30 cellular contexts compared by ENCODE assay signal in the genomic region with DNA sequence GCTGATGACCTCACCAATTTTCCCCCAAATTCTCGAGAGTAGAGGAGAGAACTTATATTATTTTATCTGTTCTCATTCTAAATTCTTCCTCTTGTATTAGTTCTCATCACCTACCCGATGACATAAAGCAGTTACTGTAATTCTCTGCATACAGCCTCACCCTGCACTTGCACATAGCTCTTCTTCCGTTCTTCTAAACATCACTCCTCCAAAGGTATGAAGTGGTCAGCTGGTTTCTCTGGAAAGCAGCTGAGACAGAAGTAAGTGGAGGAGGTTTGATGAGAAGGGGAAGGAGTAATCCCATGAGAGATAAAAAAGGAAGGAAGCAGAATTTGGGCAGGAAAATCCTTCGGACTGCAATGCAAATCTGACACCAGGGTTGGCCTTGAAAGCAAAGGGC. TPM values are rescaled to one million over a fixed set of nuclear protein-coding genes. Genes with fewer than 3 reads are reported as not detected.
DNase-seq lines count a peak whose midpoint lies in the region; ATAC-seq, FAIRE-seq and TF ChIP-seq lines count a peak whose summit lies in the region.
"Had no signal": no experiment of that assay in that cellular context is flagged by ENCODE, and none has a peak within 500 bp of the region (broad histone marks: within the 10 kb centered on the region; RNA-seq: fewer than 3 reads in every experiment).

No MANE protein-coding gene starts in this region.

- POLR2A ChIA-PET in GM12878 (lab: Charles Lee) = interaction anchor here (1.1 to 6.3 kb wide), 9 partner anchors 8 to 61 kb away, joined by 3 to 69 read pairs (median 9); no protein-coding TSS in a partner anchor

- H3K79me2 ChIP-seq in Karpas-422 (ENCODE audit: low read length) (no peaks in the 10 kb centered on the region), GM12878 (ENCODE audit: control insufficient read depth, insufficient read depth, low read length) (no peaks in the 10 kb centered on the region; the same call in 1 of the 2 replicates)

- peak overlapping the region in 2 of 3 donors; percentile 74 to 94 for H3K27ac Mint-ChIP-seq in CD4-positive, CD25-positive, alpha-beta regulatory T cell
- peak overlapping the region; percentile 14 for H3K27ac Mint-ChIP-seq in mesothelial cell of epicardium
- H3K27ac Mint-ChIP-seq: activated CD4-positive, alpha-beta T cell treated with anti-CD3 and anti-CD28 coated beads, Interleukin-2, amount 10 ng/mL, durations not matched to agents 7 days and 5 days; endodermal cell; naive thymus-derived CD8-positive, alpha-beta T cell; stimulated activated memory B cell treated with anti-CD40 and anti-IgM and Interleukin-4, amounts not matched to agents 10 μg/mL and 1 μg/mL and 100 μg/mL, for 72 hours had no signal

- no peak for FAIRE-seq in GM12878 (lab: Jason Lieb, UNC)
- FAIRE-seq: H54, HTR-8/SVneo, kidney had no signal

- no peaks in the 10 kb centered on the region for H3K36me3 ChIP-seq in CD4-positive, CD25-positive, alpha-beta regulatory T cell (ENCODE audit: control insufficient read depth, insufficient read depth, low read length)
- no peaks in the 10 kb centered on the region for H3K36me3 ChIP-seq in Karpas-422 (ENCODE audit: insufficient read depth, low read length)
- H3K36me3 ChIP-seq in GM12878 (ENCODE audit: control insufficient read depth in 2 of 2, insufficient read depth in 2 of 2, low read length in 1 of 2) = no peaks in the 10 kb centered on the region
- H3K36me3 ChIP-seq in tibial nerve = no peaks in the 10 kb centered on the region
- no peaks in the 10 kb centered on the region for H3K36me3 ChIP-seq in thyroid gland
- H3K36me3 ChIP-seq: heart right ventricle, upper lobe of right lung had no signal

- no peaks in the 10 kb centered on the region for H3K9me3 Mint-ChIP-seq in CD4-positive, CD25-positive, alpha-beta regulatory T cell
- H3K9me3 Mint-ChIP-seq in mesothelial cell of epicardium = no peaks in the 10 kb centered on the region
- H3K9me3 Mint-ChIP-seq: activated CD4-positive, alpha-beta T cell treated with anti-CD3 and anti-CD28 coated beads, Interleukin-2, amount 10 ng/mL, durations not matched to agents 7 days and 5 days; CD4-positive, alpha-beta T cell; endodermal cell; naive thymus-derived CD8-positive, alpha-beta T cell; stimulated activated memory B cell treated with anti-CD40 and anti-IgM and Interleukin-4, amounts not matched to agents 10 μg/mL and 1 μg/mL and 100 μg/mL, for 72 hours had no signal

- H3K4me2 ChIP-seq in Karpas-422 (ENCODE audit: low read depth, low read length, poor library complexity, severe bottlenecking) = peak overlapping the region; percentile 43
- peak overlapping the region; percentile 18 for H3K4me2 ChIP-seq in GM12878 (ENCODE audit: control insufficient read depth, insufficient read depth)

- 27% methylated on average over 4 of the region's 4 CpGs for WGBS in GM12878 (ENCODE audit: insufficient coverage, insufficient replicate concordance, low lambda C conversion rate, missing lambda C conversion rate)
- WGBS in tibial nerve, 2 donors = 36 to 47% methylated on average over 4 of the region's 4 CpGs
- WGBS in thyroid gland, 2 donors = 67 to 68% methylated on average over 4 of the region's 4 CpGs

- SMC1A ChIA-PET in GM12878 (lab: Charles Lee; ENCODE audit: uncharacterized antibody, unreplicated experiment) = interaction anchor here (1.0 to 11.0 kb wide), 12 partner anchors 12 to 151 kb away, joined by 3 to 200 read pairs (median 8); a partner anchor contains a TSS

- H3K9me3 ChIP-seq in CD4-positive, CD25-positive, alpha-beta regulatory T cell (ENCODE audit: control insufficient read depth in 2 of 2, low read length in 2 of 2) = no peaks in the 10 kb centered on the region
- no peaks in the 10 kb centered on the region for H3K9me3 ChIP-seq in Karpas-422 (ENCODE audit: low read length)
- H3K9me3 ChIP-seq in GM12878 (replicated peaks; ENCODE audit: control insufficient read depth, insufficient read depth, low read length) = no peaks in the 10 kb centered on the region; the same call in 2 of the 3 replicates
- no peaks in the 10 kb centered on the region for H3K9me3 ChIP-seq in tibial nerve
- no peaks in the 10 kb centered on the region for H3K9me3 ChIP-seq in thyroid gland
- H3K9me3 ChIP-seq: heart right ventricle, upper lobe of right lung had no signal

- peak overlapping the region; percentile 88 for H3K27ac ChIP-seq in CD4-positive, CD25-positive, alpha-beta regulatory T cell (ENCODE audit: insufficient read depth, low read length, poor library complexity, severe bottlenecking)
- H3K27ac ChIP-seq in Karpas-422 (ENCODE audit: low read length) = peak overlapping the region; percentile 39
- peak overlapping the region; percentile 88 for H3K27ac ChIP-seq in GM12878 (ENCODE audit: control insufficient read depth, insufficient read depth)
- no peak overlapping the region for H3K27ac ChIP-seq in tibial nerve
- H3K27ac ChIP-seq in thyroid gland = no peak overlapping the region
- H3K27ac ChIP-seq: heart right ventricle, upper lobe of right lung, VCaP had no signal

- H3K4me3 ChIP-seq in CD4-positive, CD25-positive, alpha-beta regulatory T cell (ENCODE audit: low read depth, low read length) = peak overlapping the region; percentile 56
- H3K4me3 ChIP-seq in Karpas-422 (ENCODE audit: low read length) (no peak overlapping the region), GM12878 (no peak overlapping the region), tibial nerve (no peak overlapping the region), thyroid gland (replicated peaks in 1 of 3) (no peak overlapping the region)
- H3K4me3 ChIP-seq: heart right ventricle, upper lobe of right lung had no signal

- no peak for DNase-seq in CD4-positive, CD25-positive, alpha-beta regulatory T cell
- DNase-seq in Karpas-422 = peak; percentile 58
- no peak for DNase-seq in GM12878 (ENCODE audit: low read depth, low spot score)
- DNase-seq in mesothelial cell of epicardium (ENCODE audit: low spot score in 2 of 2, unreplicated experiment in 2 of 2) = no peak
- no peak for DNase-seq in OCI-M1 (lab: John Stamatoyannopoulos, UW)
- no peak for DNase-seq in tibial nerve (ENCODE audit: low spot score in 2 of 2)
- DNase-seq in NCI-H187 treated with DMSO at 0.1 percent for 48 hours (lab: John Stamatoyannopoulos, UW) = no peak
- no peak for DNase-seq in thyroid gland
- DNase-seq: activated CD4-positive, alpha-beta T cell treated with anti-CD3 and anti-CD28 coated beads, Interleukin-2, amount 10 ng/mL, durations not matched to agents 7 days and 5 days; activated gamma-delta T cell treated with Interleukin-2 at 50 U/mL for 16 hours; activated T-cell treated with anti-CD3 and anti-CD28 coated beads, Interleukin-2, amount 50 U/mL, for 48 hours; CD4-positive, alpha-beta T cell; endodermal cell; foreskin melanocyte; heart right ventricle; KBM-7; kidney; MM.1S; naive thymus-derived CD8-positive, alpha-beta T cell; NCI-H1417; NCI-H2081; NCI-H345; SIG-M5; SW 1271; upper lobe of right lung had no signal

- H3K36me3 Mint-ChIP-seq in CD4-positive, CD25-positive, alpha-beta regulatory T cell = no peaks in the 10 kb centered on the region
- no peaks in the 10 kb centered on the region for H3K36me3 Mint-ChIP-seq in mesothelial cell of epicardium
- H3K36me3 Mint-ChIP-seq: naive thymus-derived CD8-positive, alpha-beta T cell; stimulated activated memory B cell treated with anti-CD40 and anti-IgM and Interleukin-4, amounts not matched to agents 10 μg/mL and 1 μg/mL and 100 μg/mL, for 72 hours had no signal

- H3K4me1 Mint-ChIP-seq in CD4-positive, CD25-positive, alpha-beta regulatory T cell = peaks cover 10 to 27% (median 16%) of the 10 kb centered on the region in 4 donors
- peaks cover 13% of the 10 kb centered on the region for H3K4me1 Mint-ChIP-seq in mesothelial cell of epicardium

- H4K20me1 ChIP-seq in Karpas-422 (ENCODE audit: insufficient read depth, low read depth, low read length) (no peaks in the 10 kb centered on the region), GM12878 (ENCODE audit: control insufficient read depth, insufficient read depth) (no peaks in the 10 kb centered on the region)

- H2AFZ ChIP-seq in Karpas-422 (ENCODE audit: low read length) (0 out of 2 replicates have a peak overlapping the region, but pooled peaks have one; percentile 22), GM12878 (ENCODE audit: control insufficient read depth, low read depth, low read length) (peak overlapping the region; percentile 76)

- TF ChIP-seq POLR2A in GM12878 (IDR thresholded peaks at IDR 0.05; ENCODE audit: low read depth, low read length) (no peak), tibial nerve (IDR thresholded peaks at IDR 0.05) (no peak), thyroid gland (IDR thresholded peaks at IDR 0.05) (no peak)

- H3K27me3 Mint-ChIP-seq in CD4-positive, CD25-positive, alpha-beta regulatory T cell = no peaks in the 10 kb centered on the region
- H3K27me3 Mint-ChIP-seq in mesothelial cell of epicardium (ENCODE audit: low read depth) = peaks cover 7% of the 10 kb centered on the region
- H3K27me3 Mint-ChIP-seq: activated CD4-positive, alpha-beta T cell treated with anti-CD3 and anti-CD28 coated beads, Interleukin-2, amount 10 ng/mL, durations not matched to agents 7 days and 5 days; CD4-positive, alpha-beta T cell; naive thymus-derived CD8-positive, alpha-beta T cell; stimulated activated memory B cell treated with anti-CD40 and anti-IgM and Interleukin-4, amounts not matched to agents 10 μg/mL and 1 μg/mL and 100 μg/mL, for 72 hours had no signal

- intact Hi-C loops in GM12878 (cut with micrococcal nuclease; ENCODE audit: unreplicated experiment) (no loop called here), thyroid gland (cut with DNase I) (no loop called here)

- peak overlapping the region; percentile 8 for H3K9ac ChIP-seq in Karpas-422 (ENCODE audit: low read length)
- no peak overlapping the region for H3K9ac ChIP-seq in GM12878 (ENCODE audit: control insufficient read depth, insufficient read depth, low read length)

- in situ Hi-C loops in GM12878 (cut with MboI) = loop anchor here (25.0 kb wide), 1 partner anchor 1991 kb away; a partner anchor contains a TSS

- RAD21 ChIA-PET in GM12878 (lab: Charles Lee; ENCODE audit: unreplicated experiment) = interaction anchor here (1.1 to 7.8 kb wide), 9 partner anchors 8 to 63 kb away, joined by 3 to 116 read pairs (median 10); a partner anchor contains a TSS

- H3K4me1 ChIP-seq in CD4-positive, CD25-positive, alpha-beta regulatory T cell (ENCODE audit: control insufficient read depth, insufficient read depth, low read length, poor library complexity, severe bottlenecking) = peaks cover 49% of the 10 kb centered on the region
- H3K4me1 ChIP-seq in Karpas-422 (ENCODE audit: low read length) = peaks cover 88% of the 10 kb centered on the region
- peaks cover 50% of the 10 kb centered on the region for H3K4me1 ChIP-seq in GM12878 (ENCODE audit: control insufficient read depth, insufficient read depth, low read length)
- peaks cover 0 to 19% (median 13%) of the 10 kb centered on the region in 4 donors for H3K4me1 ChIP-seq in tibial nerve
- no peaks in the 10 kb centered on the region for H3K4me1 ChIP-seq in thyroid gland

- TF ChIP-seq CTCF in GM12878 (IDR thresholded peaks at IDR 0.05 in 2 of 3, conservative IDR thresholded peaks at IDR 0.05 in 1 of 3; ENCODE audit: control insufficient read depth in 2 of 3, extremely low read depth in 1 of 3, insufficient read depth in 1 of 3, low read depth in 3 of 3, low read length in 3 of 3) (no peak), mesothelial cell of epicardium (IDR thresholded peaks at IDR 0.05; ENCODE audit: unreplicated experiment) (no peak), tibial nerve (IDR thresholded peaks at IDR 0.05) (no peak), thyroid gland (IDR thresholded peaks at IDR 0.05) (no peak)

- no TSS peak for BruUV-seq in GM12878 (replicated peaks; lab: Mats Ljungman, UMichigan)

- TF ChIP-seq EP300 in GM12878 (IDR thresholded peaks at IDR 0.05; ENCODE audit: borderline replicate concordance in 1 of 2, control insufficient read depth in 1 of 2, low read depth in 2 of 2, low read length in 2 of 2) (no peak), tibial nerve (IDR thresholded peaks at IDR 0.05) (no peak)

- ATAC-seq in CD4-positive, CD25-positive, alpha-beta regulatory T cell (ENCODE audit: low read depth in 2 of 2) = no peak
- ATAC-seq in GM12878 = no peak
- ATAC-seq: esophagus mucosa; heart right ventricle; naive thymus-derived CD8-positive, alpha-beta T cell; stimulated activated memory B cell treated with anti-CD40 and anti-IgM and Interleukin-4, amounts not matched to agents 10 μg/mL and 1 μg/mL and 100 μg/mL, for 72 hours; upper lobe of right lung had no signal

- no peaks in the 10 kb centered on the region for H3K9me2 ChIP-seq in Karpas-422 (replicated peaks; ENCODE audit: insufficient read depth, low read length)

- CTCF ChIA-PET in GM12878 (lab: Yijun Ruan, JAX) = interaction anchor here (0.7 to 8.8 kb wide), 14 partner anchors 8 to 184 kb away, joined by 3 to 91 read pairs (median 4); no protein-coding TSS in a partner anchor

- no peak for TF ChIP-seq RAD21 in GM12878 (IDR thresholded peaks at IDR 0.05; ENCODE audit: insufficient read depth, low read depth, low read length)

- no peaks in the 10 kb centered on the region for H3K27me3 ChIP-seq in CD4-positive, CD25-positive, alpha-beta regulatory T cell (ENCODE audit: control insufficient read depth, insufficient read depth, low read length)
- H3K27me3 ChIP-seq in Karpas-422 (ENCODE audit: low read length) = no peaks in the 10 kb centered on the region
- no peaks in the 10 kb centered on the region for H3K27me3 ChIP-seq in GM12878 (replicated peaks in 1 of 2; ENCODE audit: control insufficient read depth in 2 of 2, insufficient read depth in 2 of 2, low read length in 1 of 2)
- H3K27me3 ChIP-seq in tibial nerve = no peaks in the 10 kb centered on the region
- no peaks in the 10 kb centered on the region for H3K27me3 ChIP-seq in thyroid gland
- H3K27me3 ChIP-seq: heart right ventricle, upper lobe of right lung had no signal

- no peak overlapping the region for H3K4me3 Mint-ChIP-seq in CD4-positive, CD25-positive, alpha-beta regulatory T cell
- H3K4me3 Mint-ChIP-seq in mesothelial cell of epicardium = no peak overlapping the region
- H3K4me3 Mint-ChIP-seq: activated CD4-positive, alpha-beta T cell treated with anti-CD3 and anti-CD28 coated beads, Interleukin-2, amount 10 ng/mL, durations not matched to agents 7 days and 5 days; CD4-positive, alpha-beta T cell; endodermal cell; naive thymus-derived CD8-positive, alpha-beta T cell; stimulated activated memory B cell treated with anti-CD40 and anti-IgM and Interleukin-4, amounts not matched to agents 10 μg/mL and 1 μg/mL and 100 μg/mL, for 72 hours had no signal

RNA-seq across cellular contexts. Expression of a gene that starts 39.0 kb away (rescaled TPM):
- total RNA-seq in CD4-positive, CD25-positive, alpha-beta regulatory T cell = 2.7 TPM
- polyA plus RNA-seq in CD4-positive, CD25-positive, alpha-beta regulatory T cell = 1 to 10 TPM in 2 of 4 donors, under 1 TPM in 2; 0.59 to 1.3 (median 0.82) TPM
- total RNA-seq in Karpas-422 (2014; rRNA removed; shearing (Covaris generic); ENCODE audit: low replicate concordance) = 0.61 and 1.7 TPM in 2 replicates
- 1.6 and 1.7 TPM in 2 replicates for total RNA-seq in GM12878 (2013; cell fraction: nucleolus; rRNA removed)
- total RNA-seq in GM12878 (2014; rRNA removed) (0.56 and 0.87 TPM in 2 replicates), GM12878 (2014; rRNA removed; fragmentation: Illumina TruSeq; extraction: Trizol) (1.4 and 1.5 TPM in 2 replicates), GM12878 (2021) (0.85 and 1.1 TPM in 2 replicates), mesothelial cell of epicardium (0.72 to 0.77 TPM (median 0.75 TPM) in 3 replicates), tibial nerve (1 to 10 TPM in 3 of 4 donors, under 1 TPM in 1; 0.60 to 2.0 (median 1.2) TPM), thyroid gland (1 to 10 TPM in 2 of 4 donors, under 1 TPM in 2; 0.63 to 1.8 (median 1.0) TPM)
- 0.29 TPM for polyA plus RNA-seq in GM12878 (2011; ENCODE audit: low read depth)
- polyA plus RNA-seq in GM12878 (2011; rRNA removed) (2.3 and 3.2 TPM in 2 replicates), GM12878 (2014; fragmentation: Illumina TruSeq; extraction: Trizol) (1.5 and 2.2 TPM in 2 replicates), GM12878 (2014; fragmentation: Nextera tagmentation; extraction: Ambion mirVana) (1 to 10 TPM in 1 of 2 experiments, under 1 TPM in 1; 0.90 to 1.1 TPM), GM12878 (2014; rRNA removed) (0.67 and 1.3 TPM in 2 replicates), GM12878 (2016; fragmentation: Nextera tagmentation; extraction: Ambion mirVana) (1 to 10 TPM; 1.1 to 1.5 TPM)
- polyA plus RNA-seq in GM12878 (2011; cell fraction: cytosol; rRNA removed) = 0.85 and 1.2 TPM in 2 replicates
- polyA plus RNA-seq in GM12878 (2011; cell fraction: nucleus; rRNA removed) = 0.85 and 0.91 TPM in 2 replicates
- polyA plus RNA-seq in GM12878 (2012) = 0.42 and 0.70 TPM in 2 replicates
- polyA minus RNA-seq in GM12878 (2011; rRNA and poly(A)+ RNA removed) = 1.1 and 2.0 TPM in 2 replicates
- polyA minus RNA-seq in GM12878 (2011; cell fraction: cytosol; rRNA and poly(A)+ RNA removed) = 0.31 and 0.40 TPM in 2 replicates
- 0.73 and 1.3 TPM in 2 replicates for polyA minus RNA-seq in GM12878 (2011; cell fraction: nucleus; rRNA and poly(A)+ RNA removed)

RNA-seq across cellular contexts. Expression of a gene that starts 39.3 kb away (rescaled TPM):
- 3.9 TPM for total RNA-seq in CD4-positive, CD25-positive, alpha-beta regulatory T cell
- polyA plus RNA-seq in CD4-positive, CD25-positive, alpha-beta regulatory T cell = 1 to 10 TPM; 1.5 to 2.9 (median 2.1) TPM
- total RNA-seq in Karpas-422 (2014; rRNA removed; shearing (Covaris generic); ENCODE audit: low replicate concordance) = 2.5 and 5.3 TPM in 2 replicates
- 1.0 and 1.1 TPM in 2 replicates for total RNA-seq in GM12878 (2013; cell fraction: nucleolus; rRNA removed)
- total RNA-seq in GM12878 (2014; rRNA removed) (1.7 and 2.5 TPM in 2 replicates), GM12878 (2014; rRNA removed; fragmentation: Illumina TruSeq; extraction: Trizol) (2.3 and 2.4 TPM in 2 replicates), GM12878 (2021) (1.9 TPM in 2 replicates), mesothelial cell of epicardium (6.5 to 6.7 TPM (median 6.7 TPM) in 3 replicates), tibial nerve (10 to 100 TPM in 3 of 4 donors, 1 to 10 TPM in 1; 6.9 to 11.6 (median 10.6) TPM), thyroid gland (10 to 100 TPM in 2 of 4 donors, 1 to 10 TPM in 2; 8.7 to 12.9 (median 9.6) TPM)
- 0.58 TPM for polyA plus RNA-seq in GM12878 (2011; ENCODE audit: low read depth)
- polyA plus RNA-seq in GM12878 (2011; rRNA removed) (0.71 and 1.4 TPM in 2 replicates), GM12878 (2014; fragmentation: Illumina TruSeq; extraction: Trizol) (1.8 and 2.6 TPM in 2 replicates), GM12878 (2014; fragmentation: Nextera tagmentation; extraction: Ambion mirVana) (under 1 TPM; 0.66 to 0.69 TPM), GM12878 (2014; rRNA removed) (1.1 and 1.2 TPM in 2 replicates), GM12878 (2016; fragmentation: Nextera tagmentation; extraction: Ambion mirVana) (1 to 10 TPM; 2.1 to 2.8 TPM)
- 0.28 and 0.30 TPM in 2 replicates for polyA plus RNA-seq in GM12878 (2011; cell fraction: cytosol; rRNA removed)
- 0.67 TPM in 2 replicates for polyA plus RNA-seq in GM12878 (2011; cell fraction: nucleus; rRNA removed)
- polyA plus RNA-seq in GM12878 (2012) = 0.68 and 0.98 TPM in 2 replicates
- polyA minus RNA-seq in GM12878 (2011; rRNA and poly(A)+ RNA removed) = 0.82 and 0.95 TPM in 2 replicates
- 0.80 and 1.1 TPM in 2 replicates for polyA minus RNA-seq in GM12878 (2011; cell fraction: cytosol; rRNA and poly(A)+ RNA removed)
- 1.1 and 2.2 TPM in 2 replicates for polyA minus RNA-seq in GM12878 (2011; cell fraction: nucleus; rRNA and poly(A)+ RNA removed)

Comparison
In these comparisons a context has a peak if more than half of its experiments do, and no peak if none do; other contexts are left out.
1. H3K27ac ChIP-seq: peak in CD4-positive, CD25-positive, alpha-beta regulatory T cell (single experiment), Karpas-422 (single experiment) and GM12878 (single experiment); none in tibial nerve (0 of 4) and thyroid gland (0 of 3).